In genomic region chr15:82046668-82047492, GRCh38 we compare ENCODE assay signal across 8 cellular contexts. TPM values are rescaled to one million over a fixed set of nuclear protein-coding genes. Genes with fewer than 3 reads are reported as not detected.
DNase-seq lines count a peak whose midpoint lies in the region; ATAC-seq and TF ChIP-seq lines count a peak whose summit lies in the region.

No MANE protein-coding gene starts in this region.

- intact Hi-C loops in lower leg skin (cut with DNase I; ENCODE audit: low total_unique reads) = no loop called here

- TF ChIP-seq CTCF in BE2C (IDR thresholded peaks at IDR 0.05; ENCODE audit: low read depth, low read length) = peak; percentile 65
- no peak for TF ChIP-seq CTCF in lower leg skin (IDR thresholded peaks at IDR 0.05)

- peak; percentile 58 for ATAC-seq in HG03439 (IDR thresholded peaks at IDR 0.05; ENCODE audit: unreplicated experiment)

- peaks cover 6% of the 10 kb centered on the region for H3K4me1 ChIP-seq in BE2C

- TF ChIP-seq POLR2A in lower leg skin (IDR thresholded peaks at IDR 0.05) = no peak

- DNase-seq in BE2C = peak; percentile 98
- DNase-seq in GM19238 (ENCODE audit: insufficient read length, low spot score) = peak; percentile 93
- DNase-seq in NCI-H510A treated with DMSO at 0.1 percent for 48 hours (lab: John Stamatoyannopoulos, UW) = peak; percentile 91
- DNase-seq in activated CD4-positive, alpha-beta T cell treated with anti-CD3 and anti-CD28 coated beads, Interleukin-2, amount 50 U/mL, for 1 hour = peak; percentile 81
- peak; percentile 96 for DNase-seq in dermis blood vessel endothelial cell
- DNase-seq in lower leg skin (ENCODE audit: low spot score in 2 of 2) = peak; percentile 86 to 98
- DNase-seq in stimulated activated CD4-positive, alpha-beta T cell treated with anti-CD3 and anti-CD28 coated beads, Interleukin-4, amount 100 ng/mL, for 24 hours = peak; percentile 85

- H3K27me3 ChIP-seq in BE2C = no peaks in the 10 kb centered on the region

- 0% methylated on average over 39 of the region's 119 CpGs for WGBS in lower leg skin, 2 donors

- peak overlapping the region; percentile 92 for H3K4me3 ChIP-seq in BE2C (ENCODE audit: low read depth, low read length)
- peak overlapping the region; percentile 54 for H3K4me3 ChIP-seq in lower leg skin (ENCODE audit: low read depth, poor library complexity, severe bottlenecking)

- no peaks in the 10 kb centered on the region for H3K9me3 ChIP-seq in BE2C

- peaks cover 9% of the 10 kb centered on the region for H3K36me3 ChIP-seq in BE2C

RNA-seq across cellular contexts. Expression of gene MEX3B, which starts 1.1 kb away (rescaled TPM):
- 22.0 TPM for polyA plus RNA-seq in BE2C (2012; ENCODE audit: insufficient read depth, insufficient read length, low read depth)
- total RNA-seq in dermis blood vessel endothelial cell (9.7 and 11.6 TPM in 2 replicates), lower leg skin (1 to 10 TPM in 3 of 4 donors, under 1 TPM in 1; 0.13 to 1.6 (median 1.2) TPM)

Comparison
In these comparisons a context has a peak if more than half of its experiments do, and no peak if none do; other contexts are left out.
1. Peak in every context shown above with its lines: DNase-seq, ATAC-seq and H3K4me3 ChIP-seq.